In genomic region chr10:62456611-62457101, GRCh38 we compare ENCODE assay signal across 10 cellular contexts.
DNase-seq lines count a peak whose midpoint lies in the region; ATAC-seq and TF ChIP-seq lines count a peak whose summit lies in the region.
"Had no signal": no experiment of that assay in that cellular context is flagged by ENCODE, and none has a peak within 500 bp of the region (broad histone marks: within the 10 kb centered on the region; RNA-seq: fewer than 3 reads in every experiment).

No MANE protein-coding gene starts in this region.

- TF ChIP-seq CTCF in GM10266 (IDR thresholded peaks at IDR 0.05; ENCODE audit: control insufficient read depth, insufficient read depth, low read depth, missing control alignments) (no peak), esophagus muscularis mucosa (IDR thresholded peaks at IDR 0.05) (no peak)

- no peaks in the 10 kb centered on the region for H3K27me3 ChIP-seq in esophagus muscularis mucosa
- H3K27me3 ChIP-seq: SJSA1 had no signal

- H3K4me3 ChIP-seq in esophagus muscularis mucosa = no peak overlapping the region
- H3K4me3 ChIP-seq: SJSA1 had no signal

- H3K9me3 ChIP-seq in esophagus muscularis mucosa = no peaks in the 10 kb centered on the region
- H3K9me3 ChIP-seq: SJSA1 had no signal

- no peak overlapping the region for H3K27ac ChIP-seq in esophagus muscularis mucosa (replicated peaks in 1 of 4)
- H3K27ac ChIP-seq: SJSA1 had no signal

- intact Hi-C loops in esophagus muscularis mucosa (cut with DNase I) = no loop called here

- DNase-seq in GM10266 (ENCODE audit: extremely low spot score) (peak; percentile 69), fibroblast of gingiva (ENCODE audit: low read depth) (peak; percentile 62), cerebellar nuclear complex (lab: John Stamatoyannopoulos, UW) (no peak), esophagus muscularis mucosa (ENCODE audit: extremely low spot score) (no peak), putamen (ENCODE audit: low spot score) (no peak)
- no peak for DNase-seq in stimulated activated CD4-positive, alpha-beta T cell treated with anti-CD3 and anti-CD28 coated beads, Interleukin-12 subunit alpha, Interleukin-12 subunit beta, amount 100 ng/mL, for 4 hours

- no peak for TF ChIP-seq EP300 in esophagus muscularis mucosa (IDR thresholded peaks at IDR 0.05)

- TF ChIP-seq POLR2A in esophagus muscularis mucosa (IDR thresholded peaks at IDR 0.05; ENCODE audit: low read depth) = no peak

- ATAC-seq in GM21367 (IDR thresholded peaks at IDR 0.05; ENCODE audit: unreplicated experiment) (peak; percentile 98), HG03342 (IDR thresholded peaks at IDR 0.05; ENCODE audit: unreplicated experiment) (peak; percentile 99)
- ATAC-seq: left lobe of liver had no signal

- H3K4me1 ChIP-seq in esophagus muscularis mucosa = peaks cover 0 to 5% (median 2%) of the 10 kb centered on the region in 4 donors

- no peaks in the 10 kb centered on the region for H3K36me3 ChIP-seq in esophagus muscularis mucosa
- H3K36me3 ChIP-seq: SJSA1 had no signal

- 84% methylated on average over 5 of the region's 5 CpGs for WGBS in esophagus muscularis mucosa

Comparison
In these comparisons a context has a peak if more than half of its experiments do, and no peak if none do; other contexts are left out.
1. DNase-seq: peak in GM10266 (single experiment) and fibroblast of gingiva (single experiment); none in cerebellar nuclear complex (0 of 2), esophagus muscularis mucosa (single experiment), stimulated activated CD4-positive, alpha-beta T cell treated with anti-CD3 and anti-CD28 coated beads, Interleukin-12 subunit alpha, Interleukin-12 subunit beta, amount 100 ng/mL, for 4 hours (single experiment) and putamen (single experiment).